25 cellular contexts compared by ENCODE assay signal in the genomic region with DNA sequence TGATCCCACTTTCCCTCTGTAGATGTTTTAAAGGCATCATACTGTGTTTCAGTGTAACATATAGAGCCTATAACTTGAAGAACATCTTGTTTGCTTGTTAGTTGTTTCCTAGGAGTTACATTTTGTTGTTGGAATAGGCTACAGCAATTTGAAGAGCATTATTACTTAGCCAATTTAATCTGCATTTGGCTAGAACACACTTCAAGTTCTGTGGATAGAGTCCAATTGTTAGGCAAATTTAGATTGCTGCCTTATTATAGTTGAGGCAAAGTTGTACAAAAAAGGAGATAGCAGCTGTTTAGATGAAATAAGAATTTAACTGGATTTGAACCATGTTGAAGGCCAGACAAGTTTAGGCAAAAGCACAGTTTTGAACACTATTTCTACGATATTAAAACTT.
"Had no signal": no experiment of that assay in that cellular context is flagged by ENCODE, and none has a peak within 500 bp of the region (broad histone marks: within the 10 kb centered on the region; RNA-seq: fewer than 3 reads in every experiment).

No MANE protein-coding gene starts in this region.

- ATAC-seq: effector memory CD8-positive, alpha-beta T cell; esophagus mucosa; gastrocnemius medialis; left cardiac atrium; left lung; left ventricle myocardium superior; lower lobe of right lung; mucosa of descending colon had no signal

- H3K4me1 ChIP-seq: colonic mucosa, esophagus squamous epithelium, gastrocnemius medialis, left lung, lower lobe of right lung had no signal

- H3K4me1 Mint-ChIP-seq: endodermal cell, immature natural killer cell, mesothelial cell of epicardium, naive B cell had no signal

- H3K27ac Mint-ChIP-seq: dendritic cell treated with granulocyte-macrophage colony-stimulating factor and Interleukin-4, amounts not matched to agents 40 ng/mL and 50 ng/mL, for 4 days; effector memory CD8-positive, alpha-beta T cell; endodermal cell; immature natural killer cell; mesothelial cell of epicardium; naive B cell had no signal

- H3K4me3 ChIP-seq: colonic mucosa, esophagus squamous epithelium, gastrocnemius medialis, heart right ventricle, left lung, lower lobe of right lung, mucosa of descending colon had no signal

- H3K36me3 Mint-ChIP-seq: naive B cell had no signal

- DNase-seq: colonic mucosa; cortex of kidney; effector CD8-positive, alpha-beta T cell; effector memory CD8-positive, alpha-beta T cell; endodermal cell; erythroblast; esophagus squamous epithelium; foreskin melanocyte; gastrocnemius medialis; glutamatergic neuron; head of caudate nucleus; heart right ventricle; hippocampal formation; immature natural killer cell; left cardiac atrium; left lung; left ventricle myocardium superior; lower lobe of right lung; mesenchymal stem cell; mucosa of descending colon; naive B cell had no signal

- H3K27ac ChIP-seq: colonic mucosa, epithelial cell of prostate, esophagus squamous epithelium, gastrocnemius medialis, heart right ventricle, left lung, lower lobe of right lung had no signal

- H3K27me3 ChIP-seq: colonic mucosa, esophagus squamous epithelium, gastrocnemius medialis, heart right ventricle, left lung had no signal

- H3K9me3 ChIP-seq: colonic mucosa, esophagus squamous epithelium, gastrocnemius medialis, heart right ventricle, left lung, lower lobe of right lung, mucosa of descending colon had no signal

- H3K27me3 Mint-ChIP-seq: dendritic cell treated with granulocyte-macrophage colony-stimulating factor and Interleukin-4, amounts not matched to agents 40 ng/mL and 50 ng/mL, for 4 days; effector memory CD8-positive, alpha-beta T cell; naive B cell had no signal

- H3K9me3 Mint-ChIP-seq: dendritic cell treated with granulocyte-macrophage colony-stimulating factor and Interleukin-4, amounts not matched to agents 40 ng/mL and 50 ng/mL, for 4 days had no signal

- H3K4me3 Mint-ChIP-seq: dendritic cell treated with granulocyte-macrophage colony-stimulating factor and Interleukin-4, amounts not matched to agents 40 ng/mL and 50 ng/mL, for 4 days; effector memory CD8-positive, alpha-beta T cell; endodermal cell; immature natural killer cell; mesothelial cell of epicardium; naive B cell had no signal

- H3K36me3 ChIP-seq: colonic mucosa, esophagus squamous epithelium, gastrocnemius medialis, heart right ventricle, left lung, lower lobe of right lung had no signal
